In genomic region chr10:112953760-112954159, GRCh38 we compare ENCODE assay signal across 9 cellular contexts. TPM values are rescaled to one million over a fixed set of nuclear protein-coding genes. Genes with fewer than 3 reads are reported as not detected.
DNase-seq lines count a peak whose midpoint lies in the region; ATAC-seq, FAIRE-seq and TF ChIP-seq lines count a peak whose summit lies in the region.
"Had no signal": no experiment of that assay in that cellular context is flagged by ENCODE, and none has a peak within 500 bp of the region (broad histone marks: within the 10 kb centered on the region; RNA-seq: fewer than 3 reads in every experiment).

No MANE protein-coding gene starts in this region.

- H3K9me3 ChIP-seq in kidney (ENCODE audit: control insufficient read depth in 1 of 2, low read length in 2 of 2) (no peaks in the 10 kb centered on the region), stomach (no peaks in the 10 kb centered on the region)

- CTCF ChIA-PET in activated CD4-positive, alpha-beta memory T cell treated with anti-CD3 and anti-CD28 coated beads, Interleukin-2, amount 10 ng/mL, durations not matched to agents 7 days and 5 days (lab: Charles Lee) = interaction anchor here (0.6 kb wide), 1 partner anchor 17 kb away, joined by 3 read pairs; no protein-coding TSS in a partner anchor

- peaks cover 24 to 50% of the 10 kb centered on the region in 2 donors for H3K4me1 Mint-ChIP-seq in stimulated activated naive B cell treated with anti-CD40 and anti-IgM and Interleukin-4, amounts not matched to agents 10 μg/mL and 1 μg/mL and 100 μg/mL, for 72 hours
- H3K4me1 Mint-ChIP-seq in activated CD4-positive, alpha-beta memory T cell treated with anti-CD3 and anti-CD28 coated beads, Interleukin-2, amount 10 ng/mL, durations not matched to agents 7 days and 5 days = peaks cover 23% of the 10 kb centered on the region

- TF ChIP-seq POLR2A in stomach (IDR thresholded peaks at IDR 0.05) = no peak

- no peak for TF ChIP-seq CTCF in astrocyte of the spinal cord (IDR thresholded peaks at IDR 0.05; ENCODE audit: low read depth, low read length)
- no peak for TF ChIP-seq CTCF in kidney (IDR thresholded peaks at IDR 0.05; ENCODE audit: borderline replicate concordance, extremely low read depth, insufficient read depth)
- no peak for TF ChIP-seq CTCF in stomach (IDR thresholded peaks at IDR 0.05)

- TF ChIP-seq EP300 in stomach (IDR thresholded peaks at IDR 0.05) = no peak

- no peaks in the 10 kb centered on the region for H3K27me3 ChIP-seq in stomach

- peaks cover 0 to 1% of the 10 kb centered on the region in 2 donors for H3K36me3 Mint-ChIP-seq in stimulated activated naive B cell treated with anti-CD40 and anti-IgM and Interleukin-4, amounts not matched to agents 10 μg/mL and 1 μg/mL and 100 μg/mL, for 72 hours
- H3K36me3 Mint-ChIP-seq in activated CD4-positive, alpha-beta memory T cell treated with anti-CD3 and anti-CD28 coated beads, Interleukin-2, amount 10 ng/mL, durations not matched to agents 7 days and 5 days (ENCODE audit: low read depth) = peaks cover 4% of the 10 kb centered on the region

- intact Hi-C loops in kidney (cut with DNase I) = no loop called here
- intact Hi-C loops in stomach (cut with DNase I; ENCODE audit: low total_unique reads) = no loop called here

- peak overlapping the region in 1 of 2 donors; percentile 27 for H3K9ac ChIP-seq in kidney (ENCODE audit: low read length in 2 of 2)

- H3K27me3 Mint-ChIP-seq in stimulated activated naive B cell treated with anti-CD40 and anti-IgM and Interleukin-4, amounts not matched to agents 10 μg/mL and 1 μg/mL and 100 μg/mL, for 72 hours = peaks cover 62 to 74% of the 10 kb centered on the region in 2 donors
- peaks cover 76% of the 10 kb centered on the region for H3K27me3 Mint-ChIP-seq in activated CD4-positive, alpha-beta memory T cell treated with anti-CD3 and anti-CD28 coated beads, Interleukin-2, amount 10 ng/mL, durations not matched to agents 7 days and 5 days

- no peak overlapping the region for H3K4me3 Mint-ChIP-seq in stimulated activated naive B cell treated with anti-CD40 and anti-IgM and Interleukin-4, amounts not matched to agents 10 μg/mL and 1 μg/mL and 100 μg/mL, for 72 hours
- no peak overlapping the region for H3K4me3 Mint-ChIP-seq in activated CD4-positive, alpha-beta memory T cell treated with anti-CD3 and anti-CD28 coated beads, Interleukin-2, amount 10 ng/mL, durations not matched to agents 7 days and 5 days
- H3K4me3 Mint-ChIP-seq: activated naive CD4-positive, alpha-beta T cell treated with anti-CD3 and anti-CD28 coated beads for 36 hours had no signal

- H3K27ac Mint-ChIP-seq in stimulated activated naive B cell treated with anti-CD40 and anti-IgM and Interleukin-4, amounts not matched to agents 10 μg/mL and 1 μg/mL and 100 μg/mL, for 72 hours = no peak overlapping the region
- no peak overlapping the region for H3K27ac Mint-ChIP-seq in activated CD4-positive, alpha-beta memory T cell treated with anti-CD3 and anti-CD28 coated beads, Interleukin-2, amount 10 ng/mL, durations not matched to agents 7 days and 5 days
- H3K27ac Mint-ChIP-seq: activated naive CD4-positive, alpha-beta T cell treated with anti-CD3 and anti-CD28 coated beads for 36 hours had no signal

- DNase-seq in HCEC 1CT (peak; percentile 32), astrocyte of the spinal cord (ENCODE audit: low read depth, low spot score) (peak; percentile 52), kidney (no peak), stomach (no peak), SHP77 treated with DMSO at 0.1 percent for 48 hours (lab: John Stamatoyannopoulos, UW) (no peak)
- DNase-seq in stimulated activated naive B cell treated with anti-CD40 and anti-IgM and Interleukin-4, amounts not matched to agents 10 μg/mL and 1 μg/mL and 100 μg/mL, for 72 hours = no peak
- no peak for DNase-seq in activated CD4-positive, alpha-beta memory T cell treated with anti-CD3 and anti-CD28 coated beads, Interleukin-2, amount 10 ng/mL, durations not matched to agents 7 days and 5 days
- no peak for DNase-seq in central memory CD4-positive, alpha-beta T cell
- DNase-seq: activated naive CD4-positive, alpha-beta T cell treated with anti-CD3 and anti-CD28 coated beads for 36 hours had no signal

- no peak for FAIRE-seq in kidney (lab: Jason Lieb, UNC)

- in situ Hi-C loops in astrocyte of the spinal cord (cut with HindIII; ENCODE audit: low sequenced_read_pairs) = no loop called here

- H3K27ac ChIP-seq in kidney (ENCODE audit: low read depth in 2 of 2, low read length in 2 of 2) = peak overlapping the region in 1 of 2 donors; percentile 92
- peak overlapping the region; percentile 47 to 96 (median 94) for H3K27ac ChIP-seq in stomach

- ATAC-seq in stimulated activated naive B cell treated with anti-CD40 and anti-IgM and Interleukin-4, amounts not matched to agents 10 μg/mL and 1 μg/mL and 100 μg/mL, for 72 hours (replicated peaks) = no peak

- POLR2A ChIA-PET in activated CD4-positive, alpha-beta memory T cell treated with anti-CD3 and anti-CD28 coated beads, Interleukin-2, amount 10 ng/mL, durations not matched to agents 7 days and 5 days (lab: Charles Lee) = no interaction called here

- WGBS in stomach, 5 donors = 20 to 42% (median 29%) methylated on average over 8 of the region's 8 CpGs

- H3K4me1 ChIP-seq in kidney (ENCODE audit: control insufficient read depth in 1 of 2, insufficient read depth in 1 of 2, low read depth in 1 of 2, low read length in 2 of 2) = peaks cover 22 to 29% of the 10 kb centered on the region in 2 donors
- peaks cover 27 to 76% (median 48%) of the 10 kb centered on the region in 4 donors for H3K4me1 ChIP-seq in stomach

- H3K9me3 Mint-ChIP-seq in stimulated activated naive B cell treated with anti-CD40 and anti-IgM and Interleukin-4, amounts not matched to agents 10 μg/mL and 1 μg/mL and 100 μg/mL, for 72 hours = no peaks in the 10 kb centered on the region
- H3K9me3 Mint-ChIP-seq in activated CD4-positive, alpha-beta memory T cell treated with anti-CD3 and anti-CD28 coated beads, Interleukin-2, amount 10 ng/mL, durations not matched to agents 7 days and 5 days = no peaks in the 10 kb centered on the region
- H3K9me3 Mint-ChIP-seq: activated naive CD4-positive, alpha-beta T cell treated with anti-CD3 and anti-CD28 coated beads for 36 hours had no signal

- H3K36me3 ChIP-seq in kidney (ENCODE audit: control insufficient read depth in 1 of 2, insufficient read depth in 2 of 2, low read length in 2 of 2) (no peaks in the 10 kb centered on the region), stomach (peaks cover 0 to 4% (median 0%) of the 10 kb centered on the region in 4 donors)

- H3K4me3 ChIP-seq in astrocyte of the spinal cord (ENCODE audit: low read depth, low read length) = peak overlapping the region; percentile 87
- peak overlapping the region; percentile 62 to 92 for H3K4me3 ChIP-seq in kidney (ENCODE audit: low read length in 2 of 2)
- H3K4me3 ChIP-seq in stomach = peak overlapping the region; percentile 64 to 81 (median 70)

RNA-seq across cellular contexts. Expression of gene TCF7L2, which starts 3.7 kb away (rescaled TPM):
- total RNA-seq in kidney = 32.4 TPM
- 6.5 TPM for polyA plus RNA-seq in kidney (ENCODE audit: insufficient read depth, low read depth, low replicate concordance)
- total RNA-seq in stomach = 100 to 1,000 TPM in 2 of 5 donors, 10 to 100 TPM in 3; 34.1 to 179 (median 89.9) TPM
- polyA plus RNA-seq in stomach = 10 to 100 TPM in 1 of 3 donors, 1 to 10 TPM in 2; 6.7 to 11.5 (median 9.2) TPM
- total RNA-seq in activated CD4-positive, alpha-beta memory T cell treated with anti-CD3 and anti-CD28 coated beads, Interleukin-2, amount 10 ng/mL, durations not matched to agents 7 days and 5 days = under 1 TPM; 0.60 to 0.76 TPM

Comparison
In these comparisons a context has a peak if more than half of its experiments do, and no peak if none do; other contexts are left out.
1. DNase-seq: peak in HCEC 1CT (single experiment) and astrocyte of the spinal cord (single experiment); none in kidney (single experiment), stomach (single experiment), stimulated activated naive B cell treated with anti-CD40 and anti-IgM and Interleukin-4, amounts not matched to agents 10 μg/mL and 1 μg/mL and 100 μg/mL, for 72 hours (single experiment), activated CD4-positive, alpha-beta memory T cell treated with anti-CD3 and anti-CD28 coated beads, Interleukin-2, amount 10 ng/mL, durations not matched to agents 7 days and 5 days (single experiment), SHP77 treated with DMSO at 0.1 percent for 48 hours (single experiment) and central memory CD4-positive, alpha-beta T cell (single experiment).
2. RNA of gene TCF7L2, which starts 3.7 kb away (total RNA-seq): 34.1 to 179 TPM in stomach and 32.4 TPM in kidney (single experiment); 0.60 to 0.76 TPM in activated CD4-positive, alpha-beta memory T cell treated with anti-CD3 and anti-CD28 coated beads, Interleukin-2, amount 10 ng/mL, durations not matched to agents 7 days and 5 days; every median in the first group is over 10 times any median in the second.
3. Peak in every context shown above with its lines, with median percentiles within 50 percentile points of each other: H3K4me3 ChIP-seq.